ENCODE assay signal across 1 cellular context in the genomic region with DNA sequence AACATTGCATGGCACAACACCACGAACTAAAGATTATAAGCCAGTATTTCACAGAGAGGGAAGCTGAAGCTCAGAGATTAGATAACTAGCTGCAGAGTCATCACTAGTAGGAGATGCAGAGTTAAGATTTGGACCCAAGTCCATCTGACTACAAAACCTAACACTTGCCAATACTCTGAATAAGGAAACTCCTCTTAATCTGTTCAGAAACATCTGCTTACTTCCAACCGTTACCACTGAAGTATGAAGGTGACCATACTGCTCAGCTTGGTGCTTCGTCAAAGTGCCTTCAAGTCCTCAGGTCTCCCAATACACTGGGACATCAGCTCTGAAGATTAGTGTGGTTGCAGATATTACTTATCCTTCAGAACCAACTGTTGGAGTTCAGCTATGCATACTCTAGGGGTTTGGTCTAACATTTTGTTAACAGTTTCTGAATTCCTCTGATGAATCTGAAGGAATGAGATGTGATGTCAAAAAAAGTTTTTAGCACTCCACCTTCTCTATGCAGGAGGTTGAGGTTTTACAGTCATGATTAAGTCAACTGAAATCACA.
TF ChIP-seq lines count a peak whose summit lies in the region.

No MANE protein-coding gene starts in this region.

TF ChIP-seq in K562, 482 proteins besides CTCF, POLR2A, EP300 and RAD21 (continued from another document and continues in another):
- TF ChIP-seq SMAD1 (IDR thresholded peaks at IDR 0.05; ENCODE audit: low read depth, low read length, partially characterized antibody) (no peak), CHCHD3 (CRISPR knock-in tag; IDR thresholded peaks at IDR 0.05) (no peak), SAFB (IDR thresholded peaks at IDR 0.05; ENCODE audit: borderline replicate concordance, low read depth, low read length) (no peak), JUND (IDR thresholded peaks at IDR 0.05; ENCODE audit: borderline replicate concordance, low read depth, low read length) (peak; percentile 67), JUND (tag; IDR thresholded peaks at IDR 0.05; ENCODE audit: borderline replicate concordance, low read depth, low read length) (no peak; the same call in 1 of the 3 replicates), CREM (IDR thresholded peaks at IDR 0.05; ENCODE audit: low read depth) (peak; percentile 41; the same call in 1 of the 2 replicates), HLTF (IDR thresholded peaks at IDR 0.05) (no peak), RBM39 (optimal IDR thresholded peaks at IDR 0.05; ENCODE audit: low read depth, low read length) (no peak), ZNF561 (CRISPR knock-in tag; conservative IDR thresholded peaks at IDR 0.05) (no peak), ZC3H4 (CRISPR knock-in tag; IDR thresholded peaks at IDR 0.05; ENCODE audit: borderline replicate concordance) (no peak), PPARD (CRISPR knock-in tag; IDR thresholded peaks at IDR 0.05) (no peak), ZNF212 (CRISPR knock-in tag; IDR thresholded peaks at IDR 0.05) (no peak), XRCC5 (IDR thresholded peaks at IDR 0.05; ENCODE audit: low read depth, low read length) (no peak), MTA3 (IDR thresholded peaks at IDR 0.05; ENCODE audit: borderline replicate concordance) (peak; percentile 85), TCF7L2 (IDR thresholded peaks at IDR 0.05; ENCODE audit: low read depth, low read length) (no peak), ZNF431 (CRISPR knock-in tag; IDR thresholded peaks at IDR 0.05) (no peak), FOXK2 (conservative IDR thresholded peaks at IDR 0.05 in 1 of 2, IDR thresholded peaks at IDR 0.05 in 1 of 2; ENCODE audit: low read depth in 2 of 2) (no peak; a peak in 1 of 4 replicates), MAFG (tag; conservative IDR thresholded peaks at IDR 0.05) (peak; percentile 81), SRSF3 (IDR thresholded peaks at IDR 0.05; ENCODE audit: insufficient read depth, low read length) (no peak), ZNF668 (CRISPR knock-in tag; IDR thresholded peaks at IDR 0.05) (no peak), TFAM (CRISPR knock-in tag; conservative IDR thresholded peaks at IDR 0.05) (no peak), OTX1 (CRISPR knock-in tag; IDR thresholded peaks at IDR 0.05) (no peak), DPF2 (IDR thresholded peaks at IDR 0.05) (peak; percentile 95), ZNF143 (CRISPR knock-in tag; IDR thresholded peaks at IDR 0.05) (no peak), HNRNPK (IDR thresholded peaks at IDR 0.05; ENCODE audit: low read depth, low read length, poor library complexity, severe bottlenecking) (no peak), CBX3 (IDR thresholded peaks at IDR 0.05; ENCODE audit: borderline replicate concordance in 1 of 2, low read length in 2 of 2) (no peak), RUNX1 (IDR thresholded peaks at IDR 0.05; ENCODE audit: low read depth) (no peak), BCL6 (CRISPR knock-in tag; IDR thresholded peaks at IDR 0.05) (0 out of 2 replicates have a peak, but pooled peaks have one; percentile 26), SMAD4 (CRISPR knock-in tag; conservative IDR thresholded peaks at IDR 0.05) (peak; percentile 87), NFE2L1 (tag; IDR thresholded peaks at IDR 0.05; ENCODE audit: borderline replicate concordance, low read depth) (no peak), U2AF2 (optimal IDR thresholded peaks at IDR 0.05; ENCODE audit: low read depth, low read length) (no peak), ZNF124 (CRISPR knock-in tag; IDR thresholded peaks at IDR 0.05) (no peak), PHB2 (IDR thresholded peaks at IDR 0.05; ENCODE audit: low read depth) (peak; percentile 87), EZH2 (IDR thresholded peaks at IDR 0.05; ENCODE audit: borderline replicate concordance, low read depth, low read length) (no peak), POLR3G (IDR thresholded peaks at IDR 0.05; ENCODE audit: extremely low read depth, insufficient read length, insufficient replicate concordance) (no peak), MYC (IDR thresholded peaks at IDR 0.05; ENCODE audit: low read depth, low read length) (peak; percentile 21; the same call in 1 of the 2 replicates), MYC (CRISPR knock-in tag; IDR thresholded peaks at IDR 0.05; ENCODE audit: borderline replicate concordance, low read depth) (no peak), U2AF1 (optimal IDR thresholded peaks at IDR 0.05; ENCODE audit: low read depth, low read length) (no peak), HCFC1 (IDR thresholded peaks at IDR 0.05; ENCODE audit: low read depth, low read length) (no peak)
- TF ChIP-seq, protein P1, sequence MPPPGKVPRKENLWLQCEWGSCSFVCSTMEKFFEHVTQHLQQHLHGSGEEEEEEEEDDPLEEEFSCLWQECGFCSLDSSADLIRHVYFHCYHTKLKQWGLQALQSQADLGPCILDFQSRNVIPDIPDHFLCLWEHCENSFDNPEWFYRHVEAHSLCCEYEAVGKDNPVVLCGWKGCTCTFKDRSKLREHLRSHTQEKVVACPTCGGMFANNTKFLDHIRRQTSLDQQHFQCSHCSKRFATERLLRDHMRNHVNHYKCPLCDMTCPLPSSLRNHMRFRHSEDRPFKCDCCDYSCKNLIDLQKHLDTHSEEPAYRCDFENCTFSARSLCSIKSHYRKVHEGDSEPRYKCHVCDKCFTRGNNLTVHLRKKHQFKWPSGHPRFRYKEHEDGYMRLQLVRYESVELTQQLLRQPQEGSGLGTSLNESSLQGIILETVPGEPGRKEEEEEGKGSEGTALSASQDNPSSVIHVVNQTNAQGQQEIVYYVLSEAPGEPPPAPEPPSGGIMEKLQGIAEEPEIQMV (tag; conservative IDR thresholded peaks at IDR 0.05; ENCODE audit: low read depth): no peak
- TF ChIP-seq, protein P2, sequence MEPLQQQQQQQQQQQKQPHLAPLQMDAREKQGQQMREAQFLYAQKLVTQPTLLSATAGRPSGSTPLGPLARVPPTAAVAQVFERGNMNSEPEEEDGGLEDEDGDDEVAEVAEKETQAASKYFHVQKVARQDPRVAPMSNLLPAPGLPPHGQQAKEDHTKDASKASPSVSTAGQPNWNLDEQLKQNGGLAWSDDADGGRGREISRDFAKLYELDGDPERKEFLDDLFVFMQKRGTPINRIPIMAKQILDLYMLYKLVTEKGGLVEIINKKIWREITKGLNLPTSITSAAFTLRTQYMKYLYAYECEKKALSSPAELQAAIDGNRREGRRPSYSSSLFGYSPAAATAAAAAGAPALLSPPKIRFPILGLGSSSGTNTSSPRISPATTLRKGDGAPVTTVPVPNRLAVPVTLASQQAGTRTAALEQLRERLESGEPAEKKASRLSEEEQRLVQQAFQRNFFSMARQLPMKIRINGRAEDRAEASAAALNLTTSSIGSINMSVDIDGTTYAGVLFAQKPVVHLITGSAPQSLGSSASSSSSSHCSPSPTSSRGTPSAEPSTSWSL (CRISPR knock-in tag; IDR thresholded peaks at IDR 0.05; ENCODE audit: borderline replicate concordance): no peak
- TF ChIP-seq, protein P3, sequence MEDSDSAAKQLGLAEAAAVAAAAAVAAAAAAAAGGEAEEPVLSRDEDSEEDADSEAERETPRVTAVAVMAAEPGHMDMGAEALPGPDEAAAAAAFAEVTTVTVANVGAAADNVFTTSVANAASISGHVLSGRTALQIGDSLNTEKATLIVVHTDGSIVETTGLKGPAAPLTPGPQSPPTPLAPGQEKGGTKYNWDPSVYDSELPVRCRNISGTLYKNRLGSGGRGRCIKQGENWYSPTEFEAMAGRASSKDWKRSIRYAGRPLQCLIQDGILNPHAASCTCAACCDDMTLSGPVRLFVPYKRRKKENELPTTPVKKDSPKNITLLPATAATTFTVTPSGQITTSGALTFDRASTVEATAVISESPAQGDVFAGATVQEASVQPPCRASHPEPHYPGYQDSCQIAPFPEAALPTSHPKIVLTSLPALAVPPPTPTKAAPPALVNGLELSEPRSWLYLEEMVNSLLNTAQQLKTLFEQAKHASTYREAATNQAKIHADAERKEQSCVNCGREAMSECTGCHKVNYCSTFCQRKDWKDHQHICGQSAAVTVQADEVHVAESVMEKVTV (CRISPR knock-in tag; IDR thresholded peaks at IDR 0.05): no peak
- TF ChIP-seq, protein P4, sequence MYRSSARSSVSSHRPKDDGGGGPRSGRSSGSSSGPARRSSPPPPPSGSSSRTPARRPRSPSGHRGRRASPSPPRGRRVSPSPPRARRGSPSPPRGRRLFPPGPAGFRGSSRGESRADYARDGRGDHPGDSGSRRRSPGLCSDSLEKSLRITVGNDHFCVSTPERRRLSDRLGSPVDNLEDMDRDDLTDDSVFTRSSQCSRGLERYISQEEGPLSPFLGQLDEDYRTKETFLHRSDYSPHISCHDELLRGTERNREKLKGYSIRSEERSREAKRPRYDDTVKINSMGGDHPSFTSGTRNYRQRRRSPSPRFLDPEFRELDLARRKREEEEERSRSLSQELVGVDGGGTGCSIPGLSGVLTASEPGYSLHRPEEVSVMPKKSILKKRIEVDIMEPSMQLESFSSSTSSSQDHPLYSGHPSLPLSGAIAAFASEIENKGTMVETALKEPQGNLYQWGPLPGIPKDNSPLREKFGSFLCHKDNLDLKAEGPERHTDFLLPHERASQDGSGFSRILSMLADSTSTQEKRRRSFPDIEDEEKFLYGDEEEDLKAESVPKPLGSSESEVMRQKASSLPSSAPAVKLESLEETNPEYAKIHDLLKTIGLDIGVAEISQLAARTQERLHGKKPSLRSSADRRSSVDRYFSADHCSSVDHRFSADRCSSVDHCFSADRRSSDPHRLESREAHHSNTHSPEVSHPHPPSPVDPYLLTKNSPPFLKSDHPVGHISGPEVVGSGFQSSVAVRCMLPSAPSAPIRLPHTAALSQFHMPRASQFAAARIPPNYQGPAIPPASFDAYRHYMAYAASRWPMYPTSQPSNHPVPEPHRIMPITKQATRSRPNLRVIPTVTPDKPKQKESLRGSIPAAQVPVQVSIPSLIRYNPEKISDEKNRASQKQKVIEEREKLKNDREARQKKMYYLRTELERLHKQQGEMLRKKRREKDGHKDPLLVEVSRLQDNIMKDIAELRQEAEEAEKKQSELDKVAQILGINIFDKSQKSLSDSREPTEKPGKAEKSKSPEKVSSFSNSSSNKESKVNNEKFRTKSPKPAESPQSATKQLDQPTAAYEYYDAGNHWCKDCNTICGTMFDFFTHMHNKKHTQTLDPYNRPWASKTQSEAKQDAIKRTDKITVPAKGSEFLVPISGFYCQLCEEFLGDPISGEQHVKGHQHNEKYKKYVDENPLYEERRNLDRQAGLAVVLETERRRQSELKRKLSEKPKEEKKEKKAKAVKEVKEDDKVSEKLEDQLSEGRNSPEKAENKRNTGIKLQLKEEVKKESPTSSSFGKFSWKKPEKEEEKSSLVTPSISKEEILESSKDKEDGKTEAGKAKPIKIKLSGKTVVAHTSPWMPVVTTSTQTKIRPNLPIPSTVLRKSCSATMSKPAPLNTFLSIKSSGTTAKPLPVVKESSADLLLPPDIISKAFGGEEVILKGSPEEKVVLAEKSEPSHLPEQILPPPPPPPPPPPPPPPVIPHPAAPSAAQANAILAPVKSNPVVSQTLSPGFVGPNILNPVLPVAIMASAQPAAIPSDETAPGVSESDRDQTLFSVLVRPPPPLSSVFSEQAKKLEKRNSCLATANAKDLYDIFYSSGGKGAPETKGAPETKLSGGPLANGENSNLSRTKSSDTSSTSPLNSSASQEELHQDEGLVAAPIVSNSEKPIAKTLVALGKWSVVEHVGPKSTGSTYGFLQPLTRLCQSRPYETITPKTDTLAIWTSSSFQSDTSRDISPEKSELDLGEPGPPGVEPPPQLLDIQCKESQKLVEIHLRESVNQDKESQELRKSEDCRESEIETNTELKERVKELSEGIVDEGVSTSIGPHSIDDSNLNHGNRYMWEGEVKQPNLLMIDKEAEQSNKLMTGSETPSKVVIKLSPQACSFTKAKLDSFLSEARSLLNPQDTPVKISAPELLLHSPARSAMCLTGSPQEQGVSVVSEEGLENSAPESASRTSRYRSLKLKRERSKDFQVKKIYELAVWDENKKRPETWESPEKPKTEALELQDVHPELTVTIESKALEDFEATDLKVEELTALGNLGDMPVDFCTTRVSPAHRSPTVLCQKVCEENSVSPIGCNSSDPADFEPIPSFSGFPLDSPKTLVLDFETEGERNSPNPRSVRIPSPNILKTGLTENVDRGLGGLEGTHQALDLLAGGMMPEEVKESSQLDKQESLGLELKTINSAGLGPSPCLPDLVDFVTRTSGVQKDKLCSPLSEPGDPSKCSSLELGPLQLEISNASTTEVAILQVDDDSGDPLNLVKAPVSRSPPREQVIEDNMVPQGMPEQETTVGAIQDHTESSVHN (IDR thresholded peaks at IDR 0.05; ENCODE audit: borderline replicate concordance in 1 of 2, low read depth in 1 of 2): no peak
- TF ChIP-seq, protein P5, sequence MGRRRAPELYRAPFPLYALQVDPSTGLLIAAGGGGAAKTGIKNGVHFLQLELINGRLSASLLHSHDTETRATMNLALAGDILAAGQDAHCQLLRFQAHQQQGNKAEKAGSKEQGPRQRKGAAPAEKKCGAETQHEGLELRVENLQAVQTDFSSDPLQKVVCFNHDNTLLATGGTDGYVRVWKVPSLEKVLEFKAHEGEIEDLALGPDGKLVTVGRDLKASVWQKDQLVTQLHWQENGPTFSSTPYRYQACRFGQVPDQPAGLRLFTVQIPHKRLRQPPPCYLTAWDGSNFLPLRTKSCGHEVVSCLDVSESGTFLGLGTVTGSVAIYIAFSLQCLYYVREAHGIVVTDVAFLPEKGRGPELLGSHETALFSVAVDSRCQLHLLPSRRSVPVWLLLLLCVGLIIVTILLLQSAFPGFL (CRISPR knock-in tag; IDR thresholded peaks at IDR 0.05): no peak
- TF ChIP-seq, protein P6, sequence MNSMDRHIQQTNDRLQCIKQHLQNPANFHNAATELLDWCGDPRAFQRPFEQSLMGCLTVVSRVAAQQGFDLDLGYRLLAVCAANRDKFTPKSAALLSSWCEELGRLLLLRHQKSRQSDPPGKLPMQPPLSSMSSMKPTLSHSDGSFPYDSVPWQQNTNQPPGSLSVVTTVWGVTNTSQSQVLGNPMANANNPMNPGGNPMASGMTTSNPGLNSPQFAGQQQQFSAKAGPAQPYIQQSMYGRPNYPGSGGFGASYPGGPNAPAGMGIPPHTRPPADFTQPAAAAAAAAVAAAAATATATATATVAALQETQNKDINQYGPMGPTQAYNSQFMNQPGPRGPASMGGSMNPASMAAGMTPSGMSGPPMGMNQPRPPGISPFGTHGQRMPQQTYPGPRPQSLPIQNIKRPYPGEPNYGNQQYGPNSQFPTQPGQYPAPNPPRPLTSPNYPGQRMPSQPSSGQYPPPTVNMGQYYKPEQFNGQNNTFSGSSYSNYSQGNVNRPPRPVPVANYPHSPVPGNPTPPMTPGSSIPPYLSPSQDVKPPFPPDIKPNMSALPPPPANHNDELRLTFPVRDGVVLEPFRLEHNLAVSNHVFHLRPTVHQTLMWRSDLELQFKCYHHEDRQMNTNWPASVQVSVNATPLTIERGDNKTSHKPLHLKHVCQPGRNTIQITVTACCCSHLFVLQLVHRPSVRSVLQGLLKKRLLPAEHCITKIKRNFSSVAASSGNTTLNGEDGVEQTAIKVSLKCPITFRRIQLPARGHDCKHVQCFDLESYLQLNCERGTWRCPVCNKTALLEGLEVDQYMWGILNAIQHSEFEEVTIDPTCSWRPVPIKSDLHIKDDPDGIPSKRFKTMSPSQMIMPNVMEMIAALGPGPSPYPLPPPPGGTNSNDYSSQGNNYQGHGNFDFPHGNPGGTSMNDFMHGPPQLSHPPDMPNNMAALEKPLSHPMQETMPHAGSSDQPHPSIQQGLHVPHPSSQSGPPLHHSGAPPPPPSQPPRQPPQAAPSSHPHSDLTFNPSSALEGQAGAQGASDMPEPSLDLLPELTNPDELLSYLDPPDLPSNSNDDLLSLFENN (IDR thresholded peaks at IDR 0.05; ENCODE audit: low read depth in 2 of 2, low read length in 2 of 2): peak in 1 of 2 experiments; percentile 88; a peak in 2 of 4 replicates
